ENCODE assay signal across 33 cellular contexts in the genomic region with DNA sequence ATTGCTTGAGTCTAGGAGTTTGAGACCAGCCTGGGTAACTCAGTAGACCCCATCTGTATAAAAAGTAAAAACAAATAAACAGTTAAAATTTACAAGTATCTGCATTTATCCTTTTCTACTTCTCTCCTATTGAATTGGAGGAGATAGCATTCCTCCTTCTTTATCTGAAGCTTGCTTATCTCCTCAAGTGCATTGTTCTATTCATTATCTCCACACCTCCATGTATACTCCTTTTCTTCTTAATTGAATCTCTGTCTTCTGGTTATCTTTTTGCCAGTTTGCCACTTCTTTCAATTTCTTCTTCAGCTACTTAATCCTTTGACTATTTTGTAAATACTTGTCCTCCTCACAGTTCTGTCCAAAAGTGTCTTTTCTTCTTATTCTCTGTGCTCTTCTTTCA.
"Had no signal": no experiment of that assay in that cellular context is flagged by ENCODE, and none has a peak within 500 bp of the region (broad histone marks: within the 10 kb centered on the region; RNA-seq: fewer than 3 reads in every experiment).

No MANE protein-coding gene starts in this region.

- DNase-seq: activated effector memory CD4-positive, alpha-beta T cell treated with anti-CD3 and anti-CD28 coated beads, Interleukin-2, amount 50 U/mL, for 16 hours; activated effector memory CD4-positive, alpha-beta T cell treated with Interleukin-2 at 50 U/mL for 16 hours; activated gamma-delta T cell; activated gamma-delta T cell treated with Interleukin-2 at 50 U/mL for 16 hours; activated naive CD4-positive, alpha-beta T cell; activated naive CD4-positive, alpha-beta T cell treated with anti-CD3 and anti-CD28 coated beads for 36 hours; activated naive CD4-positive, alpha-beta T cell treated with anti-CD3 and anti-CD28 coated beads, Interleukin-2, amount 10 ng/mL, durations not matched to agents 7 days and 5 days; activated naive CD4-positive, alpha-beta T cell treated with anti-CD3 and anti-CD28 coated beads, Interleukin-2, amount 50 U/mL, for 16 hours; activated naive CD4-positive, alpha-beta T cell treated with Interleukin-2 at 50 U/mL for 16 hours; activated naive CD8-positive, alpha-beta T cell treated with anti-CD3 and anti-CD28 coated beads for 36 hours; activated naive CD8-positive, alpha-beta T cell treated with anti-CD3 and anti-CD28 coated beads, Interleukin-2, amount 10 ng/mL, durations not matched to agents 7 days and 5 days; activated naive CD8-positive, alpha-beta T cell treated with anti-CD3 and anti-CD28 coated beads, Interleukin-2, amount 50 U/mL, for 24 hours; activated T-cell treated with anti-CD3 and anti-CD28 coated beads, Interleukin-2, amount 50 U/mL, for 24 hours; activated T-cell treated with anti-CD3 and anti-CD28 coated beads, Interleukin-2, amount 50 U/mL, for 4 hours; activated T-cell treated with anti-CD3 and anti-CD28 coated beads, Interleukin-2, amount 50 U/mL, for 48 hours; activated T-cell treated with anti-CD3 and anti-CD28 coated beads, Interleukin-2, amount 50 U/mL, for 72 hours; adrenal gland; amniotic stem cell; amygdala; anterior cingulate cortex; aorta; body of pancreas; brain microvascular endothelial cell; caudate nucleus; central memory CD4-positive, alpha-beta T cell; cerebellar nuclear complex had no signal

- H3K27me3 ChIP-seq: adrenal gland, ascending aorta, body of pancreas, brain microvascular endothelial cell, breast epithelium, cardiac muscle cell had no signal

- H3K4me3 ChIP-seq: adrenal gland, ascending aorta, body of pancreas, breast epithelium, cardiac muscle cell had no signal

- H3K4me1 ChIP-seq: adrenal gland, ascending aorta, body of pancreas, breast epithelium had no signal

- H3K36me3 ChIP-seq: adrenal gland, ascending aorta, brain microvascular endothelial cell, breast epithelium, cardiac muscle cell had no signal

- H3K9me3 ChIP-seq: adrenal gland, ascending aorta, body of pancreas, breast epithelium had no signal

- FAIRE-seq: astrocyte, bronchial epithelial cell had no signal

- ATAC-seq: activated naive CD4-positive, alpha-beta T cell treated with anti-CD3 and anti-CD28 coated beads, Interleukin-2, amount 50 U/mL, for 72 hours; activated naive CD8-positive, alpha-beta T cell treated with anti-CD3 and anti-CD28 coated beads, Interleukin-2, amount 50 U/mL, for 24 hours; activated T-cell treated with anti-CD3 and anti-CD28 coated beads, Interleukin-2, amount 50 U/mL, for 4 hours; activated T-cell treated with anti-CD3 and anti-CD28 coated beads, Interleukin-2, amount 50 U/mL, for 72 hours; activated T-helper 17 cell treated with anti-CD3 and anti-CD28 coated beads, Interleukin-2, amount 50 U/mL, for 72 hours; body of pancreas had no signal

- H3K27ac ChIP-seq: adrenal gland, ascending aorta, body of pancreas, brain microvascular endothelial cell, breast epithelium, cardiac muscle cell had no signal
